In the genomic region with DNA sequence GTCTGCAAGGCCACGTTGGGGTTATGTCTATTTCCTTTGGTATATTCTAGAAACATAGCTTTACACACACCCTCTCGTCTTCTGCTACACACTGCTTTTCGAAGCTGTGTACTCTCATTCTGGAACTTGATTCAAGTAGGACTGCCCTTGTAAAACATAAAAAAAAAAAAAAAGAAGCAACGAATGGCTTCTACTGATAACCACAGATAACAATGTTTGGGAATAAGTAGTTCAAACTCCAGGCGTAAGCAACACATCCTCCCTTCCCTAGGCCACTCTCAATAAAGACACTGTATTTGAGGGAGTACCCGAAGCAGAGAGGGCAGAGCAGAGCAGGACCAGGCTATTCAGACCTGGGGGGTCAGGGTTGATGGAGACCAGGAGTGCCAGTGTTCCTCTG, we compare ENCODE assay signal across 1 cellular context.
A peak's percentile ranks its signal among the peaks of the same experiment; 100 is the strongest.
TF ChIP-seq lines count a peak whose summit lies in the region.

No MANE protein-coding gene starts in this region.

TF ChIP-seq in K562, 482 proteins besides CTCF, POLR2A, EP300 and RAD21 (continued from another document):
- TF ChIP-seq, protein P1, sequence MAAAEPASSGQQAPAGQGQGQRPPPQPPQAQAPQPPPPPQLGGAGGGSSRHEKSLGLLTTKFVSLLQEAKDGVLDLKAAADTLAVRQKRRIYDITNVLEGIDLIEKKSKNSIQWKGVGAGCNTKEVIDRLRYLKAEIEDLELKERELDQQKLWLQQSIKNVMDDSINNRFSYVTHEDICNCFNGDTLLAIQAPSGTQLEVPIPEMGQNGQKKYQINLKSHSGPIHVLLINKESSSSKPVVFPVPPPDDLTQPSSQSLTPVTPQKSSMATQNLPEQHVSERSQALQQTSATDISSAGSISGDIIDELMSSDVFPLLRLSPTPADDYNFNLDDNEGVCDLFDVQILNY (CRISPR knock-in tag; IDR thresholded peaks at IDR 0.05), result no peak
- TF ChIP-seq ZNF778 (CRISPR knock-in tag; IDR thresholded peaks at IDR 0.05) (no peak), NBN (IDR thresholded peaks at IDR 0.05; ENCODE audit: low read depth) (no peak), RCOR1 (IDR thresholded peaks at IDR 0.05; ENCODE audit: borderline replicate concordance in 1 of 2, low read depth in 2 of 2, low read length in 2 of 2) (0 out of 4 replicates have a peak, but pooled peaks of 1 of the 2 experiments have one; percentile 15), ARID2 (IDR thresholded peaks at IDR 0.05) (no peak), ZNF384 (IDR thresholded peaks at IDR 0.05; ENCODE audit: low read depth, low read length) (peak; percentile 89), CEBPG (CRISPR knock-in tag; IDR thresholded peaks at IDR 0.05) (no peak), CEBPG (tag; conservative IDR thresholded peaks at IDR 0.05 in 1 of 2, IDR thresholded peaks at IDR 0.05 in 1 of 2) (no peak), BRF1 (IDR thresholded peaks at IDR 0.05; ENCODE audit: borderline replicate concordance, extremely low read depth, insufficient read length) (no peak), ZNF717 (CRISPR knock-in tag; IDR thresholded peaks at IDR 0.05) (no peak), TAF1 (IDR thresholded peaks at IDR 0.05; ENCODE audit: control insufficient read depth, extremely low read depth, insufficient read depth, low read length, severe bottlenecking) (no peak), CBFA2T3 (IDR thresholded peaks at IDR 0.05) (peak; percentile 46; the same call in 1 of the 2 replicates), NR2C1 (IDR thresholded peaks at IDR 0.05) (no peak), NR2C1 (tag; IDR thresholded peaks at IDR 0.05) (no peak), ARID1B (IDR thresholded peaks at IDR 0.05) (peak; percentile 68), CBX8 (IDR thresholded peaks at IDR 0.05; ENCODE audit: borderline replicate concordance, extremely low read depth, low read depth, low read length, poor library complexity, severe bottlenecking) (no peak), MED1 (CRISPR knock-in tag; IDR thresholded peaks at IDR 0.05; ENCODE audit: borderline replicate concordance) (no peak), SIN3A (IDR thresholded peaks at IDR 0.05; ENCODE audit: borderline replicate concordance in 2 of 2, control insufficient read depth in 1 of 2, low read depth in 2 of 2, low read length in 2 of 2) (no peak), TCF3 (CRISPR knock-in tag; IDR thresholded peaks at IDR 0.05) (peak; percentile 70), NRF1 (conservative IDR thresholded peaks at IDR 0.05 in 1 of 2, IDR thresholded peaks at IDR 0.05 in 1 of 2) (no peak), GABPB2 (CRISPR knock-in tag; conservative IDR thresholded peaks at IDR 0.05) (no peak), RBM39 (optimal IDR thresholded peaks at IDR 0.05; ENCODE audit: low read depth, low read length) (no peak), KLF10 (CRISPR knock-in tag; IDR thresholded peaks at IDR 0.05) (no peak)
- TF ChIP-seq, protein P2, sequence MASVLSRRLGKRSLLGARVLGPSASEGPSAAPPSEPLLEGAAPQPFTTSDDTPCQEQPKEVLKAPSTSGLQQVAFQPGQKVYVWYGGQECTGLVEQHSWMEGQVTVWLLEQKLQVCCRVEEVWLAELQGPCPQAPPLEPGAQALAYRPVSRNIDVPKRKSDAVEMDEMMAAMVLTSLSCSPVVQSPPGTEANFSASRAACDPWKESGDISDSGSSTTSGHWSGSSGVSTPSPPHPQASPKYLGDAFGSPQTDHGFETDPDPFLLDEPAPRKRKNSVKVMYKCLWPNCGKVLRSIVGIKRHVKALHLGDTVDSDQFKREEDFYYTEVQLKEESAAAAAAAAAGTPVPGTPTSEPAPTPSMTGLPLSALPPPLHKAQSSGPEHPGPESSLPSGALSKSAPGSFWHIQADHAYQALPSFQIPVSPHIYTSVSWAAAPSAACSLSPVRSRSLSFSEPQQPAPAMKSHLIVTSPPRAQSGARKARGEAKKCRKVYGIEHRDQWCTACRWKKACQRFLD (CRISPR knock-in tag; IDR thresholded peaks at IDR 0.05), result no peak
- TF ChIP-seq, protein P3, sequence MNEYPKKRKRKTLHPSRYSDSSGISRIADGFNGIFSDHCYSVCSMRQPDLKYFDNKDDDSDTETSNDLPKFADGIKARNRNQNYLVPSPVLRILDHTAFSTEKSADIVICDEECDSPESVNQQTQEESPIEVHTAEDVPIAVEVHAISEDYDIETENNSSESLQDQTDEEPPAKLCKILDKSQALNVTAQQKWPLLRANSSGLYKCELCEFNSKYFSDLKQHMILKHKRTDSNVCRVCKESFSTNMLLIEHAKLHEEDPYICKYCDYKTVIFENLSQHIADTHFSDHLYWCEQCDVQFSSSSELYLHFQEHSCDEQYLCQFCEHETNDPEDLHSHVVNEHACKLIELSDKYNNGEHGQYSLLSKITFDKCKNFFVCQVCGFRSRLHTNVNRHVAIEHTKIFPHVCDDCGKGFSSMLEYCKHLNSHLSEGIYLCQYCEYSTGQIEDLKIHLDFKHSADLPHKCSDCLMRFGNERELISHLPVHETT (CRISPR knock-in tag; conservative IDR thresholded peaks at IDR 0.05 in 1 of 2, IDR thresholded peaks at IDR 0.05 in 1 of 2), result no peak
- TF ChIP-seq, protein P4, sequence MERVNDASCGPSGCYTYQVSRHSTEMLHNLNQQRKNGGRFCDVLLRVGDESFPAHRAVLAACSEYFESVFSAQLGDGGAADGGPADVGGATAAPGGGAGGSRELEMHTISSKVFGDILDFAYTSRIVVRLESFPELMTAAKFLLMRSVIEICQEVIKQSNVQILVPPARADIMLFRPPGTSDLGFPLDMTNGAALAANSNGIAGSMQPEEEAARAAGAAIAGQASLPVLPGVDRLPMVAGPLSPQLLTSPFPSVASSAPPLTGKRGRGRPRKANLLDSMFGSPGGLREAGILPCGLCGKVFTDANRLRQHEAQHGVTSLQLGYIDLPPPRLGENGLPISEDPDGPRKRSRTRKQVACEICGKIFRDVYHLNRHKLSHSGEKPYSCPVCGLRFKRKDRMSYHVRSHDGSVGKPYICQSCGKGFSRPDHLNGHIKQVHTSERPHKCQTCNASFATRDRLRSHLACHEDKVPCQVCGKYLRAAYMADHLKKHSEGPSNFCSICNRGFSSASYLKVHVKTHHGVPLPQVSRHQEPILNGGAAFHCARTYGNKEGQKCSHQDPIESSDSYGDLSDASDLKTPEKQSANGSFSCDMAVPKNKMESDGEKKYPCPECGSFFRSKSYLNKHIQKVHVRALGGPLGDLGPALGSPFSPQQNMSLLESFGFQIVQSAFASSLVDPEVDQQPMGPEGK (CRISPR knock-in tag; IDR thresholded peaks at IDR 0.05; ENCODE audit: borderline replicate concordance), result no peak
- TF ChIP-seq, protein P5, sequence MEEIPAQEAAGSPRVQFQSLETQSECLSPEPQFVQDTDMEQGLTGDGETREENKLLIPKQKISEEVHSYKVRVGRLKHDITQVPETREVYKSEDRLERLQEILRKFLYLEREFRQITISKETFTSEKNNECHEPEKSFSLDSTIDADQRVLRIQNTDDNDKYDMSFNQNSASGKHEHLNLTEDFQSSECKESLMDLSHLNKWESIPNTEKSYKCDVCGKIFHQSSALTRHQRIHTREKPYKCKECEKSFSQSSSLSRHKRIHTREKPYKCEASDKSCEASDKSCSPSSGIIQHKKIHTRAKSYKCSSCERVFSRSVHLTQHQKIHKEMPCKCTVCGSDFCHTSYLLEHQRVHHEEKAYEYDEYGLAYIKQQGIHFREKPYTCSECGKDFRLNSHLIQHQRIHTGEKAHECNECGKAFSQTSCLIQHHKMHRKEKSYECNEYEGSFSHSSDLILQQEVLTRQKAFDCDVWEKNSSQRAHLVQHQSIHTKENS (CRISPR knock-in tag; IDR thresholded peaks at IDR 0.05), result no peak
- TF ChIP-seq, protein P6, sequence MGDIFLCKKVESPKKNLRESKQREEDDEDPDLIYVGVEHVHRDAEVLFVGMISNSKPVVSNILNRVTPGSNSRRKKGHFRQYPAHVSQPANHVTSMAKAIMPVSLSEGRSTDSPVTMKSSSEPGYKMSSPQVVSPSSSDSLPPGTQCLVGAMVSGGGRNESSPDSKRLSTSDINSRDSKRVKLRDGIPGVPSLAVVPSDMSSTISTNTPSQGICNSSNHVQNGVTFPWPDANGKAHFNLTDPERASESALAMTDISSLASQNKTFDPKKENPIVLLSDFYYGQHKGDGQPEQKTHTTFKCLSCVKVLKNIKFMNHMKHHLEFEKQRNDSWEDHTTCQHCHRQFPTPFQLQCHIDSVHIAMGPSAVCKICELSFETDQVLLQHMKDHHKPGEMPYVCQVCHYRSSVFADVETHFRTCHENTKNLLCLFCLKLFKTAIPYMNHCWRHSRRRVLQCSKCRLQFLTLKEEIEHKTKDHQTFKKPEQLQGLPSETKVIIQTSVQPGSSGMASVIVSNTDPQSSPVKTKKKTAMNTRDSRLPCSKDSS (IDR thresholded peaks at IDR 0.05; ENCODE audit: low read depth, partially characterized antibody), result no peak
